Comparison of ENCODE assay signal across 11 cellular contexts in the genomic region with DNA sequence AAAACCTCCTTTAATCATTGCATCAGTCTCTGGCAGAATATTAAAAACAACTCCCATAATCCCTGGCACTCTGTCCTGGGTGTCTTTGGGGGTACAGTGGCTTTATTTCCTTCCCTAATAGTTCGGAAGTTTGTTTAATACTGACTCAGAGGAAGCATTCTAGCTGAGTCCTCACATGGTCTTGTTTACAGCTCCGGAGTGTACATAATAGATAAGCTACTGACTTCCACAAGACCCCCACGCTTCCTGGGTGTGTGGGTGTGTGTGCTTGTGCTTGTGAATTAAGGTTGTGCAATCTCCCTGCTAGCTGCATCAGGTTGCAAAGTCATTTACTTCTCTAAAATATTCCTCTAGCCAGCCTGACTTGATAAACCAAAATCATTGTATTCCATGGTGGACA.
DNase-seq lines count a peak whose midpoint lies in the region; ATAC-seq and TF ChIP-seq lines count a peak whose summit lies in the region.
"Had no signal": no experiment of that assay in that cellular context is flagged by ENCODE, and none has a peak within 500 bp of the region (broad histone marks: within the 10 kb centered on the region; RNA-seq: fewer than 3 reads in every experiment).

No MANE protein-coding gene starts in this region.

- in situ Hi-C loops in gastrocnemius medialis (cut with MboI; ENCODE audit: low sequenced_read_pairs in 4 of 4): no loop called here

- ATAC-seq in heart right ventricle: peak in 7 of 8 donors; percentile 61 to 93 (median 68)
- peak; percentile 68 to 74 for ATAC-seq in gastrocnemius medialis
- ATAC-seq in HG03135 (IDR thresholded peaks at IDR 0.05; ENCODE audit: unreplicated experiment): no peak
- ATAC-seq: GM23338 had no signal

- H3K27me3 ChIP-seq in heart right ventricle: no peaks in the 10 kb centered on the region
- H3K27me3 ChIP-seq in gastrocnemius medialis: no peaks in the 10 kb centered on the region
- H3K27me3 ChIP-seq: ascending aorta had no signal

- TF ChIP-seq POLR2A in gastrocnemius medialis (IDR thresholded peaks at IDR 0.05): no peak

- peaks cover 0 to 36% (median 22%) of the 10 kb centered on the region in 9 donors for H3K4me1 ChIP-seq in heart right ventricle
- peaks cover 0 to 8% of the 10 kb centered on the region in 2 donors for H3K4me1 ChIP-seq in gastrocnemius medialis
- H3K4me1 ChIP-seq: ascending aorta had no signal

- H3K9me3 ChIP-seq in heart right ventricle: no peaks in the 10 kb centered on the region
- H3K9me3 ChIP-seq in gastrocnemius medialis: no peaks in the 10 kb centered on the region
- H3K9me3 ChIP-seq: ascending aorta had no signal

- no peaks in the 10 kb centered on the region for H3K36me3 ChIP-seq in heart right ventricle
- H3K36me3 ChIP-seq in gastrocnemius medialis: no peaks in the 10 kb centered on the region
- H3K36me3 ChIP-seq: ascending aorta had no signal

- H3K27ac ChIP-seq in heart right ventricle (peak overlapping the region in 3 of 10 donors; percentile 2 to 56 (median 30)), gastrocnemius medialis (no peak overlapping the region)
- H3K27ac ChIP-seq: ascending aorta had no signal

- WGBS in heart right ventricle, 2 donors: 22 to 24% methylated on average over 3 of the region's 3 CpGs

- intact Hi-C loops in heart right ventricle (cut with DNase I): no loop called here
- intact Hi-C loops in gastrocnemius medialis (cut with DNase I; ENCODE audit: low total_unique reads): no loop called here

- TF ChIP-seq CTCF in heart right ventricle (IDR thresholded peaks at IDR 0.05) (no peak), gastrocnemius medialis (IDR thresholded peaks at IDR 0.05 in 4 of 5, conservative IDR thresholded peaks at IDR 0.05 in 1 of 5) (no peak)

- no peak overlapping the region for H3K4me3 ChIP-seq in heart right ventricle
- H3K4me3 ChIP-seq in gastrocnemius medialis: no peak overlapping the region
- H3K4me3 ChIP-seq: ascending aorta, GM23338 had no signal

- DNase-seq in HT-29 (ENCODE audit: low spot score) (peak; percentile 58), SW480 (ENCODE audit: low spot score) (peak; percentile 98), heart right ventricle (no peak), gastrocnemius medialis (peak; percentile 33 to 41), NCI-H82 treated with DMSO at 0.1 percent for 48 hours (lab: John Stamatoyannopoulos, UW; ENCODE audit: unreplicated experiment) (no peak), NCI-H1092 (lab: John Stamatoyannopoulos, UW) (no peak), D341Med (ENCODE audit: low spot score) (no peak)
- DNase-seq: MM.1S had no signal

Comparison
In these comparisons a context has a peak if more than half of its experiments do, and no peak if none do; other contexts are left out.
1. DNase-seq: peak in HT-29 (single experiment), SW480 (single experiment) and gastrocnemius medialis (2 of 2); none in heart right ventricle (0 of 2), NCI-H82 treated with DMSO at 0.1 percent for 48 hours (single experiment), NCI-H1092 (single experiment) and D341Med (single experiment).